Comparison of ENCODE assay signal across 10 cellular contexts in the genomic region with DNA sequence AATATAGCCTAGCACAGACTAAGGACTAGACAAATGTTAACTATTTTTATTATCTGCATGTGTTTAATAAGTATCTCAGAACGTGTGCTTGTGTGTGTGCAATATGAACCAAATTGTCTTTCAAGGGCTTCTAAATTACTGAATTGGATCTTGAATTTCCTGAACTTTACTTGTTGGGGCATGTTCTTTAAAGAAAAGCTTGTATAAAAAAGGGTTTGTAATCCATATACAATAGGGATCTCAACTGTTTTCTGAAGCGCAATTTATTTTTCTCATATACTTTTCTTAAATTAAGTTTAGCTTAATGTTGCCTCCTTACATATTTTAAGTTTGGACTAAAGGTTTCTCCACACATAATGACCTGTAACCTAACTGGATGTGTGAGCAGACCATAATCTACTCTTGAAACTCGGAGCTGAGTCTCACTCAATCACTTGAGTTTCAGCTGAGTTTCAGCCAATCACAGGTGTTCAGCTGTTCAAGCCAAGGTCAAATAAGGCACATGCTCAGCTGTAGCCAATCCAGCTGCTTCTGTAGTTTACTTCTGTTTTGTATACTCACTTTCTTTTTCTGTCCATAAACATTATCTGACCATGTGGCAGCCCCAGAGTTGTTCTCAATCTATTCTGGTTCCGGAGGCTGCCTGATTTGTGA.
DNase-seq lines count a peak whose midpoint lies in the region; ATAC-seq and TF ChIP-seq lines count a peak whose summit lies in the region.
"Had no signal": no experiment of that assay in that cellular context is flagged by ENCODE, and none has a peak within 500 bp of the region (broad histone marks: within the 10 kb centered on the region; RNA-seq: fewer than 3 reads in every experiment).

No MANE protein-coding gene starts in this region.

- peak overlapping the region; percentile 39 for H3K4me3 Mint-ChIP-seq in T-helper 17 cell

- no peaks in the 10 kb centered on the region for H3K36me3 ChIP-seq in GM06990 (ENCODE audit: control insufficient read depth, insufficient read depth, low read length)
- H3K36me3 ChIP-seq: colonic mucosa had no signal

- DNase-seq in GM06990 (ENCODE audit: extremely low read depth, insufficient read length) (peak; percentile 53), T-helper 17 cell (no peak), medulla oblongata (ENCODE audit: extremely low spot score) (no peak), NCI-H1417 (lab: John Stamatoyannopoulos, UW) (no peak), SK-N-DZ (ENCODE audit: low spot score) (no peak), NCI-H2196 treated with DMSO at 0.1 percent for 48 hours (lab: John Stamatoyannopoulos, UW; ENCODE audit: unreplicated experiment) (no peak)
- DNase-seq: colonic mucosa, DMS79 treated with DMSO at 0.1 percent for 48 hours had no signal

- H3K4me3 ChIP-seq in GM06990 (replicated peaks; ENCODE audit: low read depth, low read length) = 0 out of 2 replicates have a peak overlapping the region, but pooled peaks have one; percentile 5
- H3K4me3 ChIP-seq: colonic mucosa had no signal

- no peak for TF ChIP-seq CTCF in GM06990 (IDR thresholded peaks at IDR 0.05; ENCODE audit: insufficient read depth, low read length, poor library complexity, severe bottlenecking)

- peaks cover 15% of the 10 kb centered on the region for H3K4me1 Mint-ChIP-seq in T-helper 17 cell

- no peaks in the 10 kb centered on the region for H3K27me3 Mint-ChIP-seq in T-helper 17 cell

- no peaks in the 10 kb centered on the region for H3K9me3 ChIP-seq in T-helper 17 cell (ENCODE audit: control insufficient read depth, low read length, poor library complexity, severe bottlenecking)
- H3K9me3 ChIP-seq: colonic mucosa had no signal

- H3K36me3 Mint-ChIP-seq in T-helper 17 cell (ENCODE audit: low read depth) = no peaks in the 10 kb centered on the region

- H3K27ac Mint-ChIP-seq in T-helper 17 cell = no peak overlapping the region

- ATAC-seq in GM19395 (IDR thresholded peaks at IDR 0.05; ENCODE audit: unreplicated experiment) = peak; percentile 84
- peak; percentile 71 for ATAC-seq in HG03108 (IDR thresholded peaks at IDR 0.05; ENCODE audit: unreplicated experiment)
- peak; percentile 64 for ATAC-seq in T-helper 17 cell

- H3K27me3 ChIP-seq in GM06990 (replicated peaks; ENCODE audit: control insufficient read depth, insufficient read depth, low read length) = no peaks in the 10 kb centered on the region
- H3K27me3 ChIP-seq: colonic mucosa had no signal
